Comparison of ENCODE assay signal across 33 cellular contexts in the genomic region with DNA sequence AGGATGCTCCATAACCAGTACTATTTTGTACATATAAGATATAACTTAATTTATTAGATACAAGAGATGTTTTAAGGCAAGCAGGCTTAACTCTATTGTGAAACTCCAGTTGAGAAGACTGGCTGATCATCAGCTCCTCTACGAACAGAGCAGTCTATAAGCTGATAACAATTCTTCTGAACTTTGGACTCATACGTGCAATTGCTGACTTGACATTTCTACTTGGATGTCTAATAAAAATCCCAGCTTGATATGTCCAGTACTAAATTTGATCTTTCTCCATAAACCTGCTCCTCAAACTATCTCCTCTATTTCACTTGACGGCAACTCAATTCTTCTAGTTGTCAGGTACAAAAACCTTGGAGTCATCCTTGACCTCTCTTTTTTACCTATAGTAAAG.
"Had no signal": no experiment of that assay in that cellular context is flagged by ENCODE, and none has a peak within 500 bp of the region (broad histone marks: within the 10 kb centered on the region; RNA-seq: fewer than 3 reads in every experiment).

No MANE protein-coding gene starts in this region.

- H3K27me3 ChIP-seq: ascending aorta, breast epithelium, cardiac muscle cell, colonic mucosa, esophagus squamous epithelium, gastroesophageal sphincter, heart right ventricle had no signal

- ATAC-seq: activated CD4-positive, alpha-beta T cell treated with anti-CD3 and anti-CD28 coated beads for 36 hours; gastroesophageal sphincter; heart right ventricle; T-cell; T-helper 17 cell had no signal

- H3K27ac ChIP-seq: ascending aorta, breast epithelium, cardiac muscle cell, colonic mucosa, epithelial cell of prostate, esophagus squamous epithelium, gastroesophageal sphincter, heart right ventricle, WERI-Rb-1 had no signal

- H3K4me1 ChIP-seq: ascending aorta, breast epithelium, colonic mucosa, esophagus squamous epithelium, gastroesophageal sphincter, heart right ventricle had no signal

- H3K9me3 ChIP-seq: ascending aorta, breast epithelium, colonic mucosa, esophagus squamous epithelium, gastroesophageal sphincter, heart right ventricle had no signal

- H3K27me3 Mint-ChIP-seq: activated CD4-positive, alpha-beta T cell treated with anti-CD3 and anti-CD28 coated beads, Interleukin-2, amount 10 ng/mL, durations not matched to agents 24 days and 14 days; activated naive CD4-positive, alpha-beta T cell treated with anti-CD3 and anti-CD28 coated beads, Interleukin-2, amount 50 U/mL, for 24 hours; activated naive CD8-positive, alpha-beta T cell treated with anti-CD3 and anti-CD28 coated beads, Interleukin-2, amount 10 ng/mL, durations not matched to agents 7 days and 5 days; brain had no signal

- H3K4me3 ChIP-seq: ascending aorta, breast epithelium, cardiac muscle cell, colonic mucosa, esophagus squamous epithelium, gastroesophageal sphincter, heart right ventricle had no signal

- H3K4me1 Mint-ChIP-seq: activated CD4-positive, alpha-beta T cell treated with anti-CD3 and anti-CD28 coated beads for 36 hours; activated CD4-positive, alpha-beta T cell treated with anti-CD3 and anti-CD28 coated beads, Interleukin-2, amount 10 ng/mL, durations not matched to agents 24 days and 14 days; activated naive CD4-positive, alpha-beta T cell treated with anti-CD3 and anti-CD28 coated beads, Interleukin-2, amount 50 U/mL, for 24 hours; activated naive CD8-positive, alpha-beta T cell treated with anti-CD3 and anti-CD28 coated beads, Interleukin-2, amount 10 ng/mL, durations not matched to agents 7 days and 5 days; T-cell; T-helper 17 cell had no signal

- H3K36me3 ChIP-seq: ascending aorta, breast epithelium, cardiac muscle cell, colonic mucosa, esophagus squamous epithelium, gastroesophageal sphincter, heart right ventricle, WERI-Rb-1 had no signal

- H3K9me3 Mint-ChIP-seq: activated CD4-positive, alpha-beta memory T cell treated with anti-CD3 and anti-CD28 coated beads for 36 hours; activated CD4-positive, alpha-beta T cell treated with anti-CD3 and anti-CD28 coated beads, Interleukin-2, amount 10 ng/mL, durations not matched to agents 24 days and 14 days; activated naive CD8-positive, alpha-beta T cell treated with anti-CD3 and anti-CD28 coated beads, Interleukin-2, amount 10 ng/mL, durations not matched to agents 7 days and 5 days; activated T-cell treated with anti-CD3 and anti-CD28 coated beads, Interleukin-2, amount 50 U/mL, for 24 hours; activated T-helper 2 cell treated with anti-CD3 and anti-CD28 coated beads, Interferon-gamma antibody, Interleukin-2, Interleukin-4, amounts not matched to agents 10 μg/mL and 5 μg/mL and 100 μg/mL, durations not matched to agents 14 hours and 24 hours and 36 hours; T-cell; T-helper 2 cell treated with Interferon-gamma antibody and Interleukin-4, amounts not matched to agents 5 μg/mL and 100 μg/mL, for 36 hours had no signal

- H3K4me3 Mint-ChIP-seq: activated CD4-positive, alpha-beta memory T cell treated with anti-CD3 and anti-CD28 coated beads for 36 hours; activated CD4-positive, alpha-beta T cell treated with anti-CD3 and anti-CD28 coated beads for 36 hours; activated CD4-positive, alpha-beta T cell treated with anti-CD3 and anti-CD28 coated beads, Interleukin-2, amount 10 ng/mL, durations not matched to agents 24 days and 14 days; activated naive CD4-positive, alpha-beta T cell treated with anti-CD3 and anti-CD28 coated beads for 36 hours; activated naive CD4-positive, alpha-beta T cell treated with anti-CD3 and anti-CD28 coated beads, Interleukin-2, amount 50 U/mL, for 24 hours; activated naive CD8-positive, alpha-beta T cell treated with anti-CD3 and anti-CD28 coated beads, Interleukin-2, amount 10 ng/mL, durations not matched to agents 7 days and 5 days; activated T-cell treated with anti-CD3 and anti-CD28 coated beads, Interleukin-2, amount 50 U/mL, for 24 hours; brain; T-cell; T-helper 17 cell; T-helper 2 cell treated with Interferon-gamma antibody and Interleukin-4, amounts not matched to agents 5 μg/mL and 100 μg/mL, for 36 hours had no signal

- FAIRE-seq: endometrium, endothelial cell of umbilical vein had no signal

- DNase-seq: activated CD4-positive, alpha-beta memory T cell treated with anti-CD3 and anti-CD28 coated beads for 36 hours; activated CD4-positive, alpha-beta T cell treated with anti-CD3 and anti-CD28 coated beads for 36 hours; activated CD4-positive, alpha-beta T cell treated with anti-CD3 and anti-CD28 coated beads, Interleukin-2, amount 10 ng/mL, durations not matched to agents 24 days and 14 days; activated CD4-positive, CD25-positive, alpha-beta regulatory T cell; activated CD4-positive, CD25-positive, alpha-beta regulatory T cell treated with anti-CD3 and anti-CD28 coated beads, Interleukin-2, amount 50 U/mL, for 72 hours; activated CD8-positive, alpha-beta memory T cell treated with anti-CD3 and anti-CD28 coated beads, Interleukin-2, amount 50 U/mL, for 48 hours; activated effector memory CD4-positive, alpha-beta T cell treated with anti-CD3 and anti-CD28 coated beads, Interleukin-2, amount 50 U/mL, for 16 hours; activated naive CD4-positive, alpha-beta T cell treated with anti-CD3 and anti-CD28 coated beads for 36 hours; activated naive CD8-positive, alpha-beta T cell treated with anti-CD3 and anti-CD28 coated beads, Interleukin-2, amount 10 ng/mL, durations not matched to agents 7 days and 5 days; activated T-cell treated with anti-CD3 and anti-CD28 coated beads for 4 hours; activated T-cell treated with anti-CD3 and anti-CD28 coated beads, Interleukin-2, amount 50 U/mL, for 24 hours; central memory CD4-positive, alpha-beta T cell; cerebellar nuclear complex; colonic mucosa; effector CD8-positive, alpha-beta T cell; esophagus squamous epithelium; foreskin melanocyte; heart right ventricle; T-cell; T-helper 17 cell; T1000; WERI-Rb-1 had no signal

- H3K36me3 Mint-ChIP-seq: activated CD4-positive, alpha-beta memory T cell treated with anti-CD3 and anti-CD28 coated beads for 36 hours; activated naive CD4-positive, alpha-beta T cell treated with anti-CD3 and anti-CD28 coated beads, Interleukin-2, amount 50 U/mL, for 24 hours; activated naive CD8-positive, alpha-beta T cell treated with anti-CD3 and anti-CD28 coated beads, Interleukin-2, amount 10 ng/mL, durations not matched to agents 7 days and 5 days; brain; T-cell had no signal

- H3K27ac Mint-ChIP-seq: activated CD4-positive, alpha-beta memory T cell treated with anti-CD3 and anti-CD28 coated beads for 36 hours; activated CD4-positive, alpha-beta T cell treated with anti-CD3 and anti-CD28 coated beads for 36 hours; activated CD4-positive, alpha-beta T cell treated with anti-CD3 and anti-CD28 coated beads, Interleukin-2, amount 10 ng/mL, durations not matched to agents 24 days and 14 days; activated naive CD4-positive, alpha-beta T cell treated with anti-CD3 and anti-CD28 coated beads for 36 hours; activated naive CD4-positive, alpha-beta T cell treated with anti-CD3 and anti-CD28 coated beads, Interleukin-2, amount 50 U/mL, for 24 hours; activated naive CD8-positive, alpha-beta T cell treated with anti-CD3 and anti-CD28 coated beads, Interleukin-2, amount 10 ng/mL, durations not matched to agents 7 days and 5 days; activated T-cell treated with anti-CD3 and anti-CD28 coated beads, Interleukin-2, amount 50 U/mL, for 24 hours; activated T-helper 2 cell treated with anti-CD3 and anti-CD28 coated beads, Interferon-gamma antibody, Interleukin-2, Interleukin-4, amounts not matched to agents 10 μg/mL and 5 μg/mL and 100 μg/mL, durations not matched to agents 14 hours and 24 hours and 36 hours; brain; T-cell; T-helper 17 cell; T-helper 2 cell treated with Interferon-gamma antibody and Interleukin-4, amounts not matched to agents 5 μg/mL and 100 μg/mL, for 36 hours had no signal
